In genomic region chr3:102747611-102748010, GRCh38 we compare ENCODE assay signal across 19 cellular contexts.
DNase-seq lines count a peak whose midpoint lies in the region; ATAC-seq and TF ChIP-seq lines count a peak whose summit lies in the region.
"Had no signal": no experiment of that assay in that cellular context is flagged by ENCODE, and none has a peak within 500 bp of the region (broad histone marks: within the 10 kb centered on the region; RNA-seq: fewer than 3 reads in every experiment).

No MANE protein-coding gene starts in this region.

- H3K27ac ChIP-seq in GM23338 (ENCODE audit: low read depth) (no peak overlapping the region), smooth muscle cell (ENCODE audit: low read depth) (no peak overlapping the region)
- no peak overlapping the region for H3K27ac ChIP-seq in CD8-positive, alpha-beta memory T cell (ENCODE audit: low read depth, low read length)
- H3K27ac ChIP-seq: A549 had no signal

- H3K4me3 Mint-ChIP-seq in GM23338 (no peak overlapping the region), T-helper 17 cell (peak overlapping the region; percentile 33), nephron (no peak overlapping the region)
- H3K4me3 Mint-ChIP-seq in CD8-positive, alpha-beta memory T cell, result no peak overlapping the region
- H3K4me3 Mint-ChIP-seq: CD4-positive, alpha-beta memory T cell had no signal

- DNase-seq in GM23338 (ENCODE audit: low spot score) (no peak), T-helper 17 cell (no peak), smooth muscle cell (lab: John Stamatoyannopoulos, UW; ENCODE audit: unreplicated experiment) (no peak), DMS 273 treated with DMSO at 0.1 percent for 48 hours (lab: John Stamatoyannopoulos, UW) (no peak), DMS53 treated with DMSO at 0.1 percent for 48 hours (lab: John Stamatoyannopoulos, UW; ENCODE audit: unreplicated experiment) (no peak)
- DNase-seq in CD8-positive, alpha-beta memory T cell, result no peak
- DNase-seq: 8988T; ACHN; AML-193; C1 segment of cervical spinal cord; Caco-2; CD4-positive, alpha-beta memory T cell; DMS79 treated with DMSO at 0.1 percent for 48 hours; GF-D8; H7; HCEC 1CT had no signal

- H3K9ac ChIP-seq in smooth muscle cell (ENCODE audit: low read depth), result no peak overlapping the region

- WGBS in smooth muscle cell (ENCODE audit: low lambda C conversion rate), result 75% methylated on average over 4 of the region's 4 CpGs

- H3K4me2 ChIP-seq in GM23338 (no peak overlapping the region), smooth muscle cell (no peak overlapping the region)
- H3K4me2 ChIP-seq: A549 had no signal

- H3K4me3 ChIP-seq in GM23338 (no peak overlapping the region), smooth muscle cell (no peak overlapping the region)
- H3K4me3 ChIP-seq in CD8-positive, alpha-beta memory T cell (ENCODE audit: low read length), result no peak overlapping the region
- H3K4me3 ChIP-seq: A549 had no signal

- H2AFZ ChIP-seq in GM23338, result peak overlapping the region; percentile 64; the same call in 1 of the 2 replicates
- peak overlapping the region; percentile 8 for H2AFZ ChIP-seq in smooth muscle cell (ENCODE audit: low read depth)

- H3K9me3 Mint-ChIP-seq in GM23338 (no peaks in the 10 kb centered on the region), nephron (no peaks in the 10 kb centered on the region)
- H3K9me3 Mint-ChIP-seq in CD8-positive, alpha-beta memory T cell, result peaks cover 0 to 2% (median 0%) of the 10 kb centered on the region in 5 donors
- H3K9me3 Mint-ChIP-seq: CD4-positive, alpha-beta memory T cell had no signal

- peaks cover 33% of the 10 kb centered on the region for H3K4me1 Mint-ChIP-seq in GM23338
- H3K4me1 Mint-ChIP-seq in T-helper 17 cell, result peaks cover 6% of the 10 kb centered on the region
- H3K4me1 Mint-ChIP-seq in nephron, result peaks cover 16% of the 10 kb centered on the region
- no peaks in the 10 kb centered on the region for H3K4me1 Mint-ChIP-seq in CD8-positive, alpha-beta memory T cell
- H3K4me1 Mint-ChIP-seq: CD4-positive, alpha-beta memory T cell had no signal

- TF ChIP-seq CTCF in GM23338 (conservative IDR thresholded peaks at IDR 0.05; ENCODE audit: low read depth in 2 of 2), result no peak
- no peak for TF ChIP-seq CTCF in nephron (IDR thresholded peaks at IDR 0.05; ENCODE audit: unreplicated experiment in 3 of 3)
- TF ChIP-seq CTCF in smooth muscle cell (IDR thresholded peaks at IDR 0.05; ENCODE audit: borderline replicate concordance, insufficient read depth, poor library complexity, severe bottlenecking), result no peak

- H4K20me1 ChIP-seq in GM23338 (replicated peaks; ENCODE audit: insufficient read depth) (no peaks in the 10 kb centered on the region), smooth muscle cell (ENCODE audit: low read depth) (no peaks in the 10 kb centered on the region)

- no peaks in the 10 kb centered on the region for H3F3A ChIP-seq in GM23338 (replicated peaks; ENCODE audit: low read depth)
- H3F3A ChIP-seq in smooth muscle cell (ENCODE audit: low read depth), result no peaks in the 10 kb centered on the region

- H3K9me2 ChIP-seq in GM23338 (ENCODE audit: insufficient read depth), result no peaks in the 10 kb centered on the region

- peaks cover 47% of the 10 kb centered on the region for H3K4me1 ChIP-seq in GM23338 (ENCODE audit: insufficient read depth)
- H3K4me1 ChIP-seq in smooth muscle cell (ENCODE audit: low read depth), result peaks cover 38% of the 10 kb centered on the region
- H3K4me1 ChIP-seq in CD8-positive, alpha-beta memory T cell (ENCODE audit: insufficient read depth, low read length), result no peaks in the 10 kb centered on the region
- H3K4me1 ChIP-seq: A549, Caco-2 had no signal

- CTCF ChIA-PET in CD8-positive, alpha-beta memory T cell (lab: Charles Lee), result no interaction called here

- no peaks in the 10 kb centered on the region for H3K9me3 ChIP-seq in T-helper 17 cell (ENCODE audit: control insufficient read depth, low read length, poor library complexity, severe bottlenecking)
- no peaks in the 10 kb centered on the region for H3K9me3 ChIP-seq in smooth muscle cell (replicated peaks; ENCODE audit: low read depth)
- H3K9me3 ChIP-seq in CD8-positive, alpha-beta memory T cell (ENCODE audit: low read length), result no peaks in the 10 kb centered on the region
- H3K9me3 ChIP-seq: A549, Caco-2 had no signal

- POLR2A ChIA-PET in CD8-positive, alpha-beta memory T cell (lab: Charles Lee), result no interaction called here

- no peaks in the 10 kb centered on the region for H3K27me3 ChIP-seq in GM23338 (ENCODE audit: insufficient read depth)
- no peaks in the 10 kb centered on the region for H3K27me3 ChIP-seq in smooth muscle cell (ENCODE audit: low read depth)
- H3K27me3 ChIP-seq in CD8-positive, alpha-beta memory T cell (ENCODE audit: insufficient read depth, low read length, poor library complexity, severe bottlenecking), result no peaks in the 10 kb centered on the region

- ATAC-seq in GM23338 (no peak; the same call in 2 of the 3 replicates), T-helper 17 cell (no peak), GM19395 (IDR thresholded peaks at IDR 0.05; ENCODE audit: unreplicated experiment) (no peak)
- ATAC-seq: A549 had no signal

- H3K27ac Mint-ChIP-seq in GM23338, result no peak overlapping the region; the same call in 1 of the 2 replicates
- H3K27ac Mint-ChIP-seq in T-helper 17 cell, result no peak overlapping the region
- peak overlapping the region in 2 of 3 experiments; percentile 26 to 39 for H3K27ac Mint-ChIP-seq in nephron
- no peak overlapping the region for H3K27ac Mint-ChIP-seq in CD8-positive, alpha-beta memory T cell
- H3K27ac Mint-ChIP-seq: CD4-positive, alpha-beta memory T cell had no signal

- no peaks in the 10 kb centered on the region for H3K36me3 Mint-ChIP-seq in GM23338 (ENCODE audit: low read depth)
- H3K36me3 Mint-ChIP-seq in T-helper 17 cell (ENCODE audit: low read depth), result no peaks in the 10 kb centered on the region
- no peaks in the 10 kb centered on the region for H3K36me3 Mint-ChIP-seq in nephron (ENCODE audit: low read depth)
- no peaks in the 10 kb centered on the region for H3K36me3 Mint-ChIP-seq in CD8-positive, alpha-beta memory T cell
- H3K36me3 Mint-ChIP-seq: CD4-positive, alpha-beta memory T cell had no signal

- H3K27me3 Mint-ChIP-seq in GM23338 (ENCODE audit: insufficient read depth, low read depth, poor library complexity), result peaks cover 1% of the 10 kb centered on the region
- no peaks in the 10 kb centered on the region for H3K27me3 Mint-ChIP-seq in T-helper 17 cell
- H3K27me3 Mint-ChIP-seq in nephron (ENCODE audit: low read depth), result peaks cover 8% of the 10 kb centered on the region
- no peaks in the 10 kb centered on the region for H3K27me3 Mint-ChIP-seq in CD8-positive, alpha-beta memory T cell
- H3K27me3 Mint-ChIP-seq: CD4-positive, alpha-beta memory T cell had no signal

- H3K36me3 ChIP-seq in GM23338 (ENCODE audit: insufficient read depth) (no peaks in the 10 kb centered on the region), smooth muscle cell (ENCODE audit: low read depth) (no peaks in the 10 kb centered on the region)
- no peaks in the 10 kb centered on the region for H3K36me3 ChIP-seq in CD8-positive, alpha-beta memory T cell (ENCODE audit: insufficient read depth, low read length)

- no peaks in the 10 kb centered on the region for H3K79me2 ChIP-seq in GM23338 (replicated peaks; ENCODE audit: insufficient read depth)
- no peaks in the 10 kb centered on the region for H3K79me2 ChIP-seq in smooth muscle cell (ENCODE audit: low read depth)

TF ChIP-seq in GM23338, 12 proteins besides CTCF, POLR2A, EP300 and RAD21:
- TF ChIP-seq EZH2 (IDR thresholded peaks at IDR 0.05; ENCODE audit: low read depth, unreplicated experiment) (no peak), REST (IDR thresholded peaks at IDR 0.05; ENCODE audit: unreplicated experiment) (no peak), POLR2AphosphoS5 (IDR thresholded peaks at IDR 0.05; ENCODE audit: low read depth) (no peak), ZNF331 (CRISPR knock-in tag; IDR thresholded peaks at IDR 0.05; ENCODE audit: low read depth) (no peak), NANOG (IDR thresholded peaks at IDR 0.05; ENCODE audit: borderline replicate concordance) (no peak), ZNF114 (CRISPR knock-in tag; IDR thresholded peaks at IDR 0.05) (no peak), CREB1 (CRISPR knock-in tag; IDR thresholded peaks at IDR 0.05; ENCODE audit: low read depth) (no peak), ETS1 (IDR thresholded peaks at IDR 0.05) (no peak), EZH2phosphoT487 (IDR thresholded peaks at IDR 0.05; ENCODE audit: unreplicated experiment) (no peak)

Comparison
In these comparisons a context has a peak if more than half of its experiments do, and no peak if none do; other contexts are left out.
1. H3K27ac Mint-ChIP-seq: peak in nephron (2 of 3); none in GM23338 (single experiment), T-helper 17 cell (single experiment) and CD8-positive, alpha-beta memory T cell (0 of 8).